Comparison of ENCODE assay signal across 21 cellular contexts in the genomic region with DNA sequence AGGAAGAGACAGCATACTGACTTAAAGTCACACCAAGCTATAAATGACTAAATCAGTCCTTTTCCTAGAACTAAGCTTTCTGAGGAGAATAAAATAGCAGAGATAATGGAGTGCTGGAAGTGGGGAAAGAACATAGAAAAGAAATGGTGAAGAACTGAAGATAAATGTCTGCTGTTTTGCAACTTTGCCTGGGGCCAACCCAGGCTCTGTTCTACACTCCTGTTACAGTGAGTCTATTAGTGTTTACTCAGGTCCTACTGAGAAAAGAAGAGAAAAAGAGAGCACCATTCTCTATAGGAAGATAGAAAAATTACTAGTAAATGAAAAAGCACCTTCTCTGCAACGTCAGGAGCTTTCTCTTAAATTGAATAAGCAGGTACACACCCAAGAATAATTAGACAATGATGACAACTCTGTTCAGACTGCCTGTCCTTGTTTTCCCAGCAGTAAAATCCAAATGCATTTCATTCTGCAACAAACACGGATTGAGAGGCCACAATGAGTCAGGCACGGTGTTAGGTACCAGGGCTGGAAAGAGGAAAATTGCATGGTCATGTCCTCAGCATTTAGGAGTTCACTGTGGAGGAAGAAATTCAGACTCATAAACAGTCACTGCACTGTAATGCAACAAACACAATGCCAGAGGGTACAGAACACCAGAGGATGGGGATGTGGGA.
"Had no signal": no experiment of that assay in that cellular context is flagged by ENCODE, and none has a peak within 500 bp of the region (broad histone marks: within the 10 kb centered on the region; RNA-seq: fewer than 3 reads in every experiment).

No MANE protein-coding gene starts in this region.

- DNase-seq: activated CD4-positive, alpha-beta memory T cell treated with anti-CD3 and anti-CD28 coated beads, Interleukin-2, amount 10 ng/mL, durations not matched to agents 7 days and 5 days; activated CD4-positive, alpha-beta T cell treated with anti-CD3 and anti-CD28 coated beads, Interleukin-2, amount 10 ng/mL, durations not matched to agents 24 days and 14 days; activated gamma-delta T cell; activated T-cell treated with anti-CD3 and anti-CD28 coated beads for 4 hours; brain microvascular endothelial cell; effector memory CD8-positive, alpha-beta T cell; naive thymus-derived CD8-positive, alpha-beta T cell; posterior cingulate gyrus; sigmoid colon; spleen; stimulated activated CD4-positive, alpha-beta T cell treated with anti-CD3 and anti-CD28 coated beads, Interleukin-4, amount 100 ng/mL, for 1 hour; stimulated activated naive CD4-positive, alpha-beta T cell had no signal

- H3K9ac ChIP-seq: neural progenitor cell had no signal

- H3K27me3 ChIP-seq: ascending aorta, brain microvascular endothelial cell, neural progenitor cell, sigmoid colon had no signal

- H3K27ac Mint-ChIP-seq: activated CD4-positive, alpha-beta memory T cell treated with anti-CD3 and anti-CD28 coated beads, Interleukin-2, amount 10 ng/mL, durations not matched to agents 7 days and 5 days; activated CD4-positive, alpha-beta T cell treated with anti-CD3 and anti-CD28 coated beads, Interleukin-2, amount 10 ng/mL, durations not matched to agents 24 days and 14 days; activated naive CD4-positive, alpha-beta T cell treated with anti-CD3 and anti-CD28 coated beads, Interleukin-2, amount 50 U/mL, for 24 hours; effector memory CD8-positive, alpha-beta T cell; naive thymus-derived CD8-positive, alpha-beta T cell; neural progenitor cell had no signal

- H3K4me1 ChIP-seq: ascending aorta, neural progenitor cell, sigmoid colon, spleen had no signal

- H3K27me3 Mint-ChIP-seq: central memory CD8-positive, alpha-beta T cell; effector memory CD8-positive, alpha-beta T cell had no signal

- H3K9me3 ChIP-seq: sigmoid colon, thoracic aorta had no signal

- ATAC-seq: activated CD4-positive, CD25-positive, alpha-beta regulatory T cell treated with anti-CD3 and anti-CD28 coated beads, Interleukin-2, amount 50 U/mL, for 24 hours; effector memory CD8-positive, alpha-beta T cell; left lobe of liver; naive thymus-derived CD8-positive, alpha-beta T cell had no signal

- H3K27ac ChIP-seq: ascending aorta, brain microvascular endothelial cell, neural progenitor cell, sigmoid colon, spleen, thoracic aorta, VCaP had no signal

- H3K4me3 Mint-ChIP-seq: activated CD4-positive, alpha-beta memory T cell treated with anti-CD3 and anti-CD28 coated beads, Interleukin-2, amount 10 ng/mL, durations not matched to agents 7 days and 5 days; activated CD4-positive, alpha-beta T cell treated with anti-CD3 and anti-CD28 coated beads, Interleukin-2, amount 10 ng/mL, durations not matched to agents 24 days and 14 days; activated naive CD4-positive, alpha-beta T cell treated with anti-CD3 and anti-CD28 coated beads, Interleukin-2, amount 50 U/mL, for 24 hours; central memory CD8-positive, alpha-beta T cell; effector memory CD8-positive, alpha-beta T cell; naive thymus-derived CD8-positive, alpha-beta T cell; neural progenitor cell had no signal

- H3K4me2 ChIP-seq: neural progenitor cell had no signal

- H3K36me3 ChIP-seq: ascending aorta, brain microvascular endothelial cell, neural progenitor cell, sigmoid colon, spleen, thoracic aorta had no signal

- H3K4me1 Mint-ChIP-seq: activated CD4-positive, alpha-beta memory T cell treated with anti-CD3 and anti-CD28 coated beads, Interleukin-2, amount 10 ng/mL, durations not matched to agents 7 days and 5 days; activated CD4-positive, alpha-beta T cell treated with anti-CD3 and anti-CD28 coated beads, Interleukin-2, amount 10 ng/mL, durations not matched to agents 24 days and 14 days; activated naive CD4-positive, alpha-beta T cell treated with anti-CD3 and anti-CD28 coated beads, Interleukin-2, amount 50 U/mL, for 24 hours; central memory CD8-positive, alpha-beta T cell; neural progenitor cell had no signal

- H2AFZ ChIP-seq: neural progenitor cell had no signal

- H3K4me3 ChIP-seq: ascending aorta, lung, neural progenitor cell, sigmoid colon, spleen, thoracic aorta had no signal

- H3K9me3 Mint-ChIP-seq: activated CD4-positive, alpha-beta memory T cell treated with anti-CD3 and anti-CD28 coated beads, Interleukin-2, amount 10 ng/mL, durations not matched to agents 7 days and 5 days; activated CD4-positive, alpha-beta T cell treated with anti-CD3 and anti-CD28 coated beads, Interleukin-2, amount 10 ng/mL, durations not matched to agents 24 days and 14 days; effector memory CD8-positive, alpha-beta T cell had no signal
